In genomic region chr6:89681983-89682564, GRCh38 we compare ENCODE assay signal across 17 cellular contexts. TPM values are rescaled to one million over a fixed set of nuclear protein-coding genes. Genes with fewer than 3 reads are reported as not detected.
DNase-seq lines count a peak whose midpoint lies in the region; ATAC-seq and TF ChIP-seq lines count a peak whose summit lies in the region.
"Had no signal": no experiment of that assay in that cellular context is flagged by ENCODE, and none has a peak within 500 bp of the region (broad histone marks: within the 10 kb centered on the region; RNA-seq: fewer than 3 reads in every experiment).

No MANE protein-coding gene starts in this region.

- no peaks in the 10 kb centered on the region for H3K9me3 Mint-ChIP-seq in natural killer cell
- H3K9me3 Mint-ChIP-seq in natural killer cell treated with Interleukin-12 subunit alpha and Interleukin-12 subunit beta and Interleukin-15 and Interleukin-18, amount 100 ng/mL, for 72 hours, result no peaks in the 10 kb centered on the region
- no peaks in the 10 kb centered on the region for H3K9me3 Mint-ChIP-seq in effector memory CD8-positive, alpha-beta T cell
- H3K9me3 Mint-ChIP-seq: CD14-positive monocyte; CD8-positive, alpha-beta T cell; HFFc6 had no signal

- H3K36me3 ChIP-seq in esophagus muscularis mucosa (peaks cover 78 to 99% (median 96%) of the 10 kb centered on the region in 4 donors), tibial nerve (peaks cover 4 to 98% (median 7%) of the 10 kb centered on the region in 3 donors)

- no peak overlapping the region for H3K4me3 ChIP-seq in esophagus muscularis mucosa
- H3K4me3 ChIP-seq in tibial nerve, result no peak overlapping the region
- H3K4me3 ChIP-seq: BLaER1 had no signal

- DNase-seq in natural killer cell (no peak), esophagus muscularis mucosa (ENCODE audit: extremely low spot score) (peak; percentile 47), tibial nerve (ENCODE audit: low spot score in 2 of 2) (no peak)
- no peak for DNase-seq in natural killer cell treated with Interleukin-12 subunit alpha and Interleukin-12 subunit beta and Interleukin-15 and Interleukin-18, amount 100 ng/mL, for 72 hours (ENCODE audit: low spot score)
- DNase-seq in effector memory CD8-positive, alpha-beta T cell, result no peak
- DNase-seq: Calu3; CD8-positive, alpha-beta T cell; DMS79 treated with DMSO at 0.1 percent for 48 hours; GF-D8; HCEC 1CT; HFFc6 had no signal

- H3K27me3 Mint-ChIP-seq in natural killer cell (ENCODE audit: low read depth in 2 of 2), result no peaks in the 10 kb centered on the region
- no peaks in the 10 kb centered on the region for H3K27me3 Mint-ChIP-seq in natural killer cell treated with Interleukin-12 subunit alpha and Interleukin-12 subunit beta and Interleukin-15 and Interleukin-18, amount 100 ng/mL, for 72 hours
- no peaks in the 10 kb centered on the region for H3K27me3 Mint-ChIP-seq in effector memory CD8-positive, alpha-beta T cell

- ATAC-seq in natural killer cell, result peak; percentile 34 to 79 (median 48)
- ATAC-seq in natural killer cell treated with Interleukin-12 subunit alpha and Interleukin-12 subunit beta and Interleukin-15 and Interleukin-18, amount 100 ng/mL, for 72 hours, result no peak
- ATAC-seq in effector memory CD8-positive, alpha-beta T cell (replicated peaks), result peak; percentile 39
- no peak for ATAC-seq in GM21529 (IDR thresholded peaks at IDR 0.05; ENCODE audit: unreplicated experiment)
- no peak for ATAC-seq in HG02610 (IDR thresholded peaks at IDR 0.05; ENCODE audit: unreplicated experiment)
- ATAC-seq: CD8-positive, alpha-beta T cell had no signal

- no peak overlapping the region for H3K27ac Mint-ChIP-seq in natural killer cell
- no peak overlapping the region for H3K27ac Mint-ChIP-seq in natural killer cell treated with Interleukin-12 subunit alpha and Interleukin-12 subunit beta and Interleukin-15 and Interleukin-18, amount 100 ng/mL, for 72 hours
- no peak overlapping the region for H3K27ac Mint-ChIP-seq in effector memory CD8-positive, alpha-beta T cell
- H3K27ac Mint-ChIP-seq: CD8-positive, alpha-beta T cell; HFFc6 had no signal

- TF ChIP-seq POLR2A in esophagus muscularis mucosa (IDR thresholded peaks at IDR 0.05; ENCODE audit: low read depth), result no peak
- TF ChIP-seq POLR2A in tibial nerve (IDR thresholded peaks at IDR 0.05), result no peak

- WGBS in esophagus muscularis mucosa, result 95% methylated on average over 10 of the region's 10 CpGs
- WGBS in tibial nerve, 2 donors, result 88 to 96% methylated on average over 10 of the region's 10 CpGs

- TF ChIP-seq CTCF in natural killer cell (IDR thresholded peaks at IDR 0.05) (no peak), esophagus muscularis mucosa (IDR thresholded peaks at IDR 0.05) (no peak), tibial nerve (IDR thresholded peaks at IDR 0.05) (no peak)

- H3K9me3 ChIP-seq in esophagus muscularis mucosa (no peaks in the 10 kb centered on the region), tibial nerve (no peaks in the 10 kb centered on the region)
- H3K9me3 ChIP-seq: BLaER1 had no signal

- intact Hi-C loops in natural killer cell (cut with micrococcal nuclease), result no loop called here
- intact Hi-C loops in esophagus muscularis mucosa (cut with DNase I), result no loop called here

- H3K4me1 Mint-ChIP-seq in natural killer cell, result no peaks in the 10 kb centered on the region
- no peaks in the 10 kb centered on the region for H3K4me1 Mint-ChIP-seq in natural killer cell treated with Interleukin-12 subunit alpha and Interleukin-12 subunit beta and Interleukin-15 and Interleukin-18, amount 100 ng/mL, for 72 hours (ENCODE audit: low read depth in 2 of 2)
- no peaks in the 10 kb centered on the region for H3K4me1 Mint-ChIP-seq in effector memory CD8-positive, alpha-beta T cell (ENCODE audit: low read depth in 2 of 2)
- H3K4me1 Mint-ChIP-seq: CD14-positive monocyte had no signal

- no peak overlapping the region for H3K27ac ChIP-seq in esophagus muscularis mucosa (replicated peaks in 1 of 4)
- H3K27ac ChIP-seq in tibial nerve, result no peak overlapping the region
- H3K27ac ChIP-seq: 22Rv1, BLaER1, KMS-11 had no signal

- H3K27me3 ChIP-seq in esophagus muscularis mucosa, result no peaks in the 10 kb centered on the region
- H3K27me3 ChIP-seq in tibial nerve, result no peaks in the 10 kb centered on the region
- H3K27me3 ChIP-seq: BLaER1 had no signal

- H3K4me1 ChIP-seq in esophagus muscularis mucosa (no peaks in the 10 kb centered on the region), tibial nerve (no peaks in the 10 kb centered on the region)
- H3K4me1 ChIP-seq: BLaER1 had no signal

- peaks cover 24% of the 10 kb centered on the region for H3K36me3 Mint-ChIP-seq in natural killer cell
- peaks cover 11% of the 10 kb centered on the region for H3K36me3 Mint-ChIP-seq in natural killer cell treated with Interleukin-12 subunit alpha and Interleukin-12 subunit beta and Interleukin-15 and Interleukin-18, amount 100 ng/mL, for 72 hours
- H3K36me3 Mint-ChIP-seq in effector memory CD8-positive, alpha-beta T cell (ENCODE audit: insufficient read depth), result peaks cover 68% of the 10 kb centered on the region

- H3K4me3 Mint-ChIP-seq in natural killer cell, result no peak overlapping the region
- no peak overlapping the region for H3K4me3 Mint-ChIP-seq in natural killer cell treated with Interleukin-12 subunit alpha and Interleukin-12 subunit beta and Interleukin-15 and Interleukin-18, amount 100 ng/mL, for 72 hours
- no peak overlapping the region for H3K4me3 Mint-ChIP-seq in effector memory CD8-positive, alpha-beta T cell
- H3K4me3 Mint-ChIP-seq: CD8-positive, alpha-beta T cell; HFFc6 had no signal

- TF ChIP-seq EP300 in esophagus muscularis mucosa (IDR thresholded peaks at IDR 0.05) (no peak), tibial nerve (IDR thresholded peaks at IDR 0.05) (no peak)

RNA-seq across cellular contexts. Expression of gene LYRM2, which starts 43.5 kb away (rescaled TPM):
- total RNA-seq in natural killer cell (10 to 100 TPM; 21.1 to 25.5 (median 25.0) TPM), esophagus muscularis mucosa (10 to 100 TPM; 18.9 to 24.5 (median 19.9) TPM), tibial nerve (10 to 100 TPM; 12.0 to 20.1 (median 13.6) TPM)
- total RNA-seq in natural killer cell treated with Interleukin-12 subunit alpha and Interleukin-12 subunit beta and Interleukin-15 and Interleukin-18, amount 100 ng/mL, for 72 hours, result 10 to 100 TPM; 25.4 to 29.5 TPM

Comparison
In these comparisons a context has a peak if more than half of its experiments do, and no peak if none do; other contexts are left out.
1. ATAC-seq: peak in natural killer cell (3 of 3) and effector memory CD8-positive, alpha-beta T cell (single experiment); none in natural killer cell treated with Interleukin-12 subunit alpha and Interleukin-12 subunit beta and Interleukin-15 and Interleukin-18, amount 100 ng/mL, for 72 hours (0 of 2), GM21529 (single experiment) and HG02610 (single experiment).